1 cellular context compared by ENCODE assay signal in genomic region chr1:160163612-160164011, GRCh38.
A peak's percentile ranks its signal among the peaks of the same experiment; 100 is the strongest.
TF ChIP-seq lines count a peak whose summit lies in the region.

No MANE protein-coding gene starts in this region.

TF ChIP-seq in HepG2, 621 proteins besides CTCF, POLR2A, EP300 and RAD21:
- TF ChIP-seq MATR3 (CRISPR knock-in tag; IDR thresholded peaks at IDR 0.05): no peak
- no peak for TF ChIP-seq TEF (CRISPR knock-in tag; IDR thresholded peaks at IDR 0.05)
- no peak for TF ChIP-seq TCF7L2 (IDR thresholded peaks at IDR 0.05; ENCODE audit: low read depth, low read length)
- TF ChIP-seq ZNF124 (CRISPR knock-in tag; IDR thresholded peaks at IDR 0.05): no peak
- TF ChIP-seq STAG1 (CRISPR knock-in tag; IDR thresholded peaks at IDR 0.05): peak; percentile 66
- TF ChIP-seq CENPT (CRISPR knock-in tag; IDR thresholded peaks at IDR 0.05; ENCODE audit: low read depth): no peak
- TF ChIP-seq U2AF2 (IDR thresholded peaks at IDR 0.05; ENCODE audit: low read depth, low read length): no peak
- TF ChIP-seq SMARCE1 (IDR thresholded peaks at IDR 0.05; ENCODE audit: borderline replicate concordance): no peak
- TF ChIP-seq SIX4 (CRISPR knock-in tag; IDR thresholded peaks at IDR 0.05): no peak
- no peak for TF ChIP-seq MED8 (CRISPR knock-in tag; IDR thresholded peaks at IDR 0.05; ENCODE audit: insufficient replicate concordance)
- TF ChIP-seq HMGXB4 (CRISPR knock-in tag; IDR thresholded peaks at IDR 0.05; ENCODE audit: borderline replicate concordance in 1 of 2, low read depth in 1 of 2): no peak
- no peak for TF ChIP-seq SAFB2 (CRISPR knock-in tag; IDR thresholded peaks at IDR 0.05; ENCODE audit: borderline replicate concordance, low read depth)
- TF ChIP-seq ZSCAN21 (CRISPR knock-in tag; IDR thresholded peaks at IDR 0.05; ENCODE audit: borderline replicate concordance): no peak
- peak; percentile 55; the same call in 1 of the 2 replicates for TF ChIP-seq SMC3 (IDR thresholded peaks at IDR 0.05; ENCODE audit: low read length)
- no peak for TF ChIP-seq ZFP62 (CRISPR knock-in tag; IDR thresholded peaks at IDR 0.05)
- TF ChIP-seq ZNF772 (CRISPR knock-in tag; IDR thresholded peaks at IDR 0.05): no peak
- no peak for TF ChIP-seq ZNF672 (CRISPR knock-in tag; IDR thresholded peaks at IDR 0.05)
- TF ChIP-seq ZNF263 (CRISPR knock-in tag; IDR thresholded peaks at IDR 0.05): peak; percentile 74; the same call in 1 of the 2 replicates
- no peak for TF ChIP-seq MLLT10 (CRISPR knock-in tag; IDR thresholded peaks at IDR 0.05)
- no peak for TF ChIP-seq ZNF883 (CRISPR knock-in tag; IDR thresholded peaks at IDR 0.05; ENCODE audit: not compliant biosample characterization)
- no peak for TF ChIP-seq ZNF598 (CRISPR knock-in tag; IDR thresholded peaks at IDR 0.05; ENCODE audit: borderline replicate concordance)
- no peak for TF ChIP-seq KLF16 (CRISPR knock-in tag; IDR thresholded peaks at IDR 0.05)
- TF ChIP-seq TSC22D2 (CRISPR knock-in tag; IDR thresholded peaks at IDR 0.05; ENCODE audit: borderline replicate concordance): no peak
- TF ChIP-seq MTF2 (CRISPR knock-in tag; IDR thresholded peaks at IDR 0.05; ENCODE audit: borderline replicate concordance): no peak
- TF ChIP-seq DPF2 (CRISPR knock-in tag; IDR thresholded peaks at IDR 0.05; ENCODE audit: borderline replicate concordance, low read depth): no peak
- no peak for TF ChIP-seq CREB1 (IDR thresholded peaks at IDR 0.05)
- no peak for TF ChIP-seq CREB1 (CRISPR knock-in tag; IDR thresholded peaks at IDR 0.05)
- TF ChIP-seq ZNF605 (CRISPR knock-in tag; IDR thresholded peaks at IDR 0.05): no peak
TF ChIP-seq in HepG2: peak in this region for 3.
